In the genomic region with DNA sequence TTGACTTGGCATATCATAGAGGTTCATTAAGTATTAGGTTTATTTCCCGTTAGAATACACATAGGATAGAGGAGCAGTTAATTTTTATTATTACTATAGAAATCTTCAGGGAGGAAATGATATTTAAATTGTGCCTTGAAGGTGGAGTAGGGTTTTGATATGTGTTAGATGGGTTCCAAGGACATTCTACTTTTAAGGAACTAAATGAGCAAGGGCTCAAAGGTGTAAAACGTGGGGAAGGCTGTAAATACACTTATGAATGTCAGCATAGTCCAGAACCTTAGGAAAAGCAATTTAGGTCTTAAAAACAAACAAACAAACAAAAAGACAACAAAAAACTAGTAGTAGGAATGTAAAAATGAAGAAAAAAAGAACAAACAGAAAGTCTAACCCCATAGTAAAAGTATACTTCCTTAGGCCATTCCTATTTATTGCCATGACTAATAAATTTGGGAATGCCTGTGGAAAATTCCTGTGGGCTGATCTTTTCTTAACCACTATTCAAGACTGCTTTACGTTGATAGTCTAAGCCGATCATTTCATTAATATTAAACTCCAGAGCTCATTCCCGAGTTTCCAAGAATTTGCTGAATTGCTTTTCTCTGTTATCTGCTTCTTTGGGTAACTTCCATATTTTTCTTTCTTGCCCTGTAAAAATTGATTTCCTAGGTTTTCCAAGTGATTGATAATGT, we compare ENCODE assay signal across 13 cellular contexts.
DNase-seq lines count a peak whose midpoint lies in the region; ATAC-seq and TF ChIP-seq lines count a peak whose summit lies in the region.
"Had no signal": no experiment of that assay in that cellular context is flagged by ENCODE, and none has a peak within 500 bp of the region (broad histone marks: within the 10 kb centered on the region; RNA-seq: fewer than 3 reads in every experiment).

No MANE protein-coding gene starts in this region.

- in situ Hi-C loops in ACHN (cut with HindIII; ENCODE audit: low pct_ligation_motif_present, low pct_unique_long_range_greater_than_20kb, low sequenced_read_pairs) = no loop called here

- H3K4me3 ChIP-seq in coronary artery (peak overlapping the region; percentile 31), muscle layer of colon (ENCODE audit: low read depth in 1 of 2, low read length in 2 of 2) (no peak overlapping the region)

- no peaks in the 10 kb centered on the region for H3K27me3 Mint-ChIP-seq in stimulated activated naive CD8-positive, alpha-beta T cell treated with anti-CD3 and anti-CD28 coated beads, Interleukin-15, amount 100 ng/mL, for 72 hours
- no peaks in the 10 kb centered on the region for H3K27me3 Mint-ChIP-seq in activated T-helper 17 cell treated with anti-CD3 and anti-CD28 coated beads, Interleukin-2, amount 50 U/mL, for 72 hours
- H3K27me3 Mint-ChIP-seq: B cell, naive B cell had no signal

- intact Hi-C loops in Right ventricle myocardium inferior (cut with DNase I) = no loop called here

- H3K27ac Mint-ChIP-seq in stimulated activated naive CD8-positive, alpha-beta T cell treated with anti-CD3 and anti-CD28 coated beads, Interleukin-15, amount 100 ng/mL, for 72 hours = no peak overlapping the region
- no peak overlapping the region for H3K27ac Mint-ChIP-seq in activated T-helper 17 cell treated with anti-CD3 and anti-CD28 coated beads, Interleukin-2, amount 50 U/mL, for 72 hours
- H3K27ac Mint-ChIP-seq: B cell had no signal

- H3K4me1 Mint-ChIP-seq in stimulated activated naive CD8-positive, alpha-beta T cell treated with anti-CD3 and anti-CD28 coated beads, Interleukin-15, amount 100 ng/mL, for 72 hours = no peaks in the 10 kb centered on the region
- no peaks in the 10 kb centered on the region for H3K4me1 Mint-ChIP-seq in activated T-helper 17 cell treated with anti-CD3 and anti-CD28 coated beads, Interleukin-2, amount 50 U/mL, for 72 hours

- TF ChIP-seq CTCF in coronary artery (IDR thresholded peaks at IDR 0.05) = no peak

- no peaks in the 10 kb centered on the region for H3K9me3 ChIP-seq in muscle layer of colon (ENCODE audit: low read length)
- H3K9me3 ChIP-seq: ascending aorta had no signal

- ATAC-seq in HG02981 (IDR thresholded peaks at IDR 0.05; ENCODE audit: unreplicated experiment) (no peak), Right ventricle myocardium inferior (no peak)
- ATAC-seq in stimulated activated naive CD8-positive, alpha-beta T cell treated with anti-CD3 and anti-CD28 coated beads, Interleukin-15, amount 100 ng/mL, for 72 hours = no peak
- no peak for ATAC-seq in activated T-helper 17 cell treated with anti-CD3 and anti-CD28 coated beads, Interleukin-2, amount 50 U/mL, for 72 hours (replicated peaks)

- no peaks in the 10 kb centered on the region for H3K36me3 Mint-ChIP-seq in activated T-helper 17 cell treated with anti-CD3 and anti-CD28 coated beads, Interleukin-2, amount 50 U/mL, for 72 hours (ENCODE audit: low read depth)
- H3K36me3 Mint-ChIP-seq: naive B cell had no signal

- H3K9ac ChIP-seq in muscle layer of colon (ENCODE audit: low read length) = peak overlapping the region; percentile 24

- H3K9me3 Mint-ChIP-seq in stimulated activated naive CD8-positive, alpha-beta T cell treated with anti-CD3 and anti-CD28 coated beads, Interleukin-15, amount 100 ng/mL, for 72 hours = peaks cover 0 to 6% of the 10 kb centered on the region in 2 donors
- H3K9me3 Mint-ChIP-seq in activated T-helper 17 cell treated with anti-CD3 and anti-CD28 coated beads, Interleukin-2, amount 50 U/mL, for 72 hours = peaks cover 5% of the 10 kb centered on the region

- peaks cover 19% of the 10 kb centered on the region for H3K4me1 ChIP-seq in muscle layer of colon (ENCODE audit: insufficient read depth, low read length)
- H3K4me1 ChIP-seq: ascending aorta had no signal

- no peak overlapping the region for H3K4me3 Mint-ChIP-seq in stimulated activated naive CD8-positive, alpha-beta T cell treated with anti-CD3 and anti-CD28 coated beads, Interleukin-15, amount 100 ng/mL, for 72 hours
- no peak overlapping the region for H3K4me3 Mint-ChIP-seq in activated T-helper 17 cell treated with anti-CD3 and anti-CD28 coated beads, Interleukin-2, amount 50 U/mL, for 72 hours
- H3K4me3 Mint-ChIP-seq: B cell, naive B cell had no signal

- H3K27me3 ChIP-seq in muscle layer of colon (ENCODE audit: control insufficient read depth in 1 of 2, insufficient read depth in 2 of 2, low read length in 2 of 2) = no peaks in the 10 kb centered on the region
- H3K27me3 ChIP-seq: ascending aorta had no signal

- DNase-seq in ACHN (peak; percentile 95), M059J (ENCODE audit: low read depth) (peak; percentile 87), coronary artery (ENCODE audit: low spot score) (no peak), Right ventricle myocardium inferior (ENCODE audit: missing footprints) (no peak)
- DNase-seq in stimulated activated naive CD8-positive, alpha-beta T cell treated with anti-CD3 and anti-CD28 coated beads, Interleukin-15, amount 100 ng/mL, for 72 hours = no peak
- DNase-seq: glutamatergic neuron, naive B cell, NCI-H748 treated with DMSO at 0.1 percent for 48 hours had no signal

- H3K36me3 ChIP-seq in muscle layer of colon (ENCODE audit: insufficient read depth, low read length) = no peaks in the 10 kb centered on the region
- H3K36me3 ChIP-seq: ascending aorta had no signal

- H3K27ac ChIP-seq in coronary artery = peak overlapping the region in 1 of 2 donors; percentile 0
- H3K27ac ChIP-seq in muscle layer of colon (ENCODE audit: low read depth, low read length) = peak overlapping the region; percentile 0

Comparison
In these comparisons a context has a peak if more than half of its experiments do, and no peak if none do; other contexts are left out.
1. DNase-seq: peak in ACHN (single experiment) and M059J (single experiment); none in coronary artery (single experiment), stimulated activated naive CD8-positive, alpha-beta T cell treated with anti-CD3 and anti-CD28 coated beads, Interleukin-15, amount 100 ng/mL, for 72 hours (0 of 2) and Right ventricle myocardium inferior (single experiment).